ENCODE assay signal across 11 cellular contexts in genomic region chr2:60834270-60834717, GRCh38. TPM values are rescaled to one million over a fixed set of nuclear protein-coding genes. Genes with fewer than 3 reads are reported as not detected.
A peak's percentile ranks its signal among the peaks of the same experiment; 100 is the strongest.
DNase-seq lines count a peak whose midpoint lies in the region; ATAC-seq and TF ChIP-seq lines count a peak whose summit lies in the region.
"Had no signal": no experiment of that assay in that cellular context is flagged by ENCODE, and none has a peak within 500 bp of the region (broad histone marks: within the 10 kb centered on the region; RNA-seq: fewer than 3 reads in every experiment).

No MANE protein-coding gene starts in this region.

- peaks cover 49% of the 10 kb centered on the region for H3K4me1 Mint-ChIP-seq in activated T-cell treated with anti-CD3 and anti-CD28 coated beads, Interleukin-2, amount 50 U/mL, for 24 hours (ENCODE audit: low read depth)
- H3K4me1 Mint-ChIP-seq in endothelial cell (ENCODE audit: unreplicated experiment), result peaks cover 14% of the 10 kb centered on the region

- no peaks in the 10 kb centered on the region for H3K36me3 ChIP-seq in OCI-LY3 (replicated peaks; ENCODE audit: low read depth, low read length)
- H3K36me3 ChIP-seq: SJCRH30, spleen had no signal

- no peaks in the 10 kb centered on the region for H3K9me3 ChIP-seq in OCI-LY3 (ENCODE audit: insufficient read depth, low read length)
- H3K9me3 ChIP-seq: SJCRH30, spleen had no signal

- no peaks in the 10 kb centered on the region for H3K36me3 Mint-ChIP-seq in activated T-cell treated with anti-CD3 and anti-CD28 coated beads, Interleukin-2, amount 50 U/mL, for 24 hours (ENCODE audit: low read depth)
- no peaks in the 10 kb centered on the region for H3K36me3 Mint-ChIP-seq in endothelial cell (ENCODE audit: low read depth, unreplicated experiment)

- ATAC-seq in HG02763 (IDR thresholded peaks at IDR 0.05; ENCODE audit: unreplicated experiment) (peak; percentile 29), GM19467 (IDR thresholded peaks at IDR 0.05; ENCODE audit: unreplicated experiment) (no peak)
- peak; percentile 37 for ATAC-seq in stimulated activated naive CD8-positive, alpha-beta T cell treated with anti-CD3 and anti-CD28 coated beads, Interleukin-15, Interleukin-2, amounts not matched to agents 100 U/mL and 50 U/mL, for 24 hours

- no peaks in the 10 kb centered on the region for H3K9me3 Mint-ChIP-seq in activated T-cell treated with anti-CD3 and anti-CD28 coated beads, Interleukin-2, amount 50 U/mL, for 24 hours
- no peaks in the 10 kb centered on the region for H3K9me3 Mint-ChIP-seq in endothelial cell (ENCODE audit: unreplicated experiment)

- no peak overlapping the region for H3K4me3 Mint-ChIP-seq in activated T-cell treated with anti-CD3 and anti-CD28 coated beads, Interleukin-2, amount 50 U/mL, for 24 hours
- no peak overlapping the region for H3K4me3 Mint-ChIP-seq in endothelial cell (ENCODE audit: unreplicated experiment)

- H3K4me2 ChIP-seq in OCI-LY3 (ENCODE audit: low read length), result peak overlapping the region; percentile 46

- peaks cover 5% of the 10 kb centered on the region for H3K27me3 Mint-ChIP-seq in activated T-cell treated with anti-CD3 and anti-CD28 coated beads, Interleukin-2, amount 50 U/mL, for 24 hours
- H3K27me3 Mint-ChIP-seq in endothelial cell (ENCODE audit: unreplicated experiment), result peaks cover 15% of the 10 kb centered on the region

- H3K4me3 ChIP-seq in OCI-LY3 (ENCODE audit: low read length), result no peak overlapping the region; the same call in 1 of the 2 replicates
- H3K4me3 ChIP-seq: SJCRH30, spleen had no signal

- DNase-seq in activated T-cell treated with anti-CD3 and anti-CD28 coated beads, Interleukin-2, amount 50 U/mL, for 24 hours, result no peak
- DNase-seq in activated T-cell treated with anti-CD3 and anti-CD28 coated beads, Interleukin-2, amount 50 U/mL, for 48 hours, result no peak
- DNase-seq in stimulated activated naive CD8-positive, alpha-beta T cell treated with anti-CD3 and anti-CD28 coated beads, Interleukin-15, Interleukin-2, amounts not matched to agents 100 U/mL and 50 U/mL, for 24 hours, result no peak
- DNase-seq in endothelial cell (ENCODE audit: low spot score), result no peak
- DNase-seq in activated CD8-positive, alpha-beta memory T cell treated with anti-CD3 and anti-CD28 coated beads, Interleukin-2, amount 50 U/mL, for 48 hours, result no peak
- DNase-seq: GOT3, SJCRH30, spleen had no signal

- peaks cover 63% of the 10 kb centered on the region for H3K4me1 ChIP-seq in OCI-LY3 (ENCODE audit: low read length)
- H3K4me1 ChIP-seq: SJCRH30 had no signal

- no peak overlapping the region; the same call in 1 of the 2 replicates for H3K9ac ChIP-seq in OCI-LY3 (ENCODE audit: low read length)

- H2AFZ ChIP-seq in OCI-LY3 (ENCODE audit: low read depth, low read length), result no peak overlapping the region; the same call in 1 of the 2 replicates

- no peak overlapping the region for H3K27ac ChIP-seq in OCI-LY3 (ENCODE audit: low read length)
- H3K27ac ChIP-seq: SJCRH30 had no signal

- no peaks in the 10 kb centered on the region for H4K20me1 ChIP-seq in OCI-LY3 (ENCODE audit: insufficient read depth, low read length)

- peak overlapping the region; percentile 79 for H3K27ac Mint-ChIP-seq in activated T-cell treated with anti-CD3 and anti-CD28 coated beads, Interleukin-2, amount 50 U/mL, for 24 hours
- no peak overlapping the region for H3K27ac Mint-ChIP-seq in endothelial cell (ENCODE audit: unreplicated experiment)

- no peak for TF ChIP-seq CTCF in OCI-LY3 (IDR thresholded peaks at IDR 0.05; ENCODE audit: low read depth, low read length)
- no peak for TF ChIP-seq CTCF in endothelial cell (IDR thresholded peaks at IDR 0.05; ENCODE audit: unreplicated experiment)

- no peaks in the 10 kb centered on the region for H3K27me3 ChIP-seq in OCI-LY3 (ENCODE audit: low read depth, low read length)
- H3K27me3 ChIP-seq: SJCRH30, spleen had no signal

- no peaks in the 10 kb centered on the region for H3K79me2 ChIP-seq in OCI-LY3 (ENCODE audit: low read length)

RNA-seq across cellular contexts. Expression of gene REL, which starts 47.1 kb away (rescaled TPM):
- 16.4 TPM for total RNA-seq in endothelial cell (ENCODE audit: unreplicated experiment)
